Comparison of ENCODE assay signal across 2 cellular contexts in genomic region chr5:111670826-111671492, GRCh38.
TF ChIP-seq lines count a peak whose summit lies in the region.

No MANE protein-coding gene starts in this region.

TF ChIP-seq in HCT116, 20 proteins besides CTCF, POLR2A, EP300 and RAD21 (continued from another document):
- TF ChIP-seq, protein P1, sequence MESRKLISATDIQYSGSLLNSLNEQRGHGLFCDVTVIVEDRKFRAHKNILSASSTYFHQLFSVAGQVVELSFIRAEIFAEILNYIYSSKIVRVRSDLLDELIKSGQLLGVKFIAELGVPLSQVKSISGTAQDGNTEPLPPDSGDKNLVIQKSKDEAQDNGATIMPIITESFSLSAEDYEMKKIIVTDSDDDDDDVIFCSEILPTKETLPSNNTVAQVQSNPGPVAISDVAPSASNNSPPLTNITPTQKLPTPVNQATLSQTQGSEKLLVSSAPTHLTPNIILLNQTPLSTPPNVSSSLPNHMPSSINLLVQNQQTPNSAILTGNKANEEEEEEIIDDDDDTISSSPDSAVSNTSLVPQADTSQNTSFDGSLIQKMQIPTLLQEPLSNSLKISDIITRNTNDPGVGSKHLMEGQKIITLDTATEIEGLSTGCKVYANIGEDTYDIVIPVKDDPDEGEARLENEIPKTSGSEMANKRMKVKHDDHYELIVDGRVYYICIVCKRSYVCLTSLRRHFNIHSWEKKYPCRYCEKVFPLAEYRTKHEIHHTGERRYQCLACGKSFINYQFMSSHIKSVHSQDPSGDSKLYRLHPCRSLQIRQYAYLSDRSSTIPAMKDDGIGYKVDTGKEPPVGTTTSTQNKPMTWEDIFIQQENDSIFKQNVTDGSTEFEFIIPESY (IDR thresholded peaks at IDR 0.05; ENCODE audit: extremely low read depth, insufficient replicate concordance, low read length), result no peak
- TF ChIP-seq FOSL1 (IDR thresholded peaks at IDR 0.05; ENCODE audit: low read depth), result no peak

TF ChIP-seq in SK-N-SH, 30 proteins besides CTCF, POLR2A, EP300 and RAD21 (continued from another document):
- TF ChIP-seq, protein P2, sequence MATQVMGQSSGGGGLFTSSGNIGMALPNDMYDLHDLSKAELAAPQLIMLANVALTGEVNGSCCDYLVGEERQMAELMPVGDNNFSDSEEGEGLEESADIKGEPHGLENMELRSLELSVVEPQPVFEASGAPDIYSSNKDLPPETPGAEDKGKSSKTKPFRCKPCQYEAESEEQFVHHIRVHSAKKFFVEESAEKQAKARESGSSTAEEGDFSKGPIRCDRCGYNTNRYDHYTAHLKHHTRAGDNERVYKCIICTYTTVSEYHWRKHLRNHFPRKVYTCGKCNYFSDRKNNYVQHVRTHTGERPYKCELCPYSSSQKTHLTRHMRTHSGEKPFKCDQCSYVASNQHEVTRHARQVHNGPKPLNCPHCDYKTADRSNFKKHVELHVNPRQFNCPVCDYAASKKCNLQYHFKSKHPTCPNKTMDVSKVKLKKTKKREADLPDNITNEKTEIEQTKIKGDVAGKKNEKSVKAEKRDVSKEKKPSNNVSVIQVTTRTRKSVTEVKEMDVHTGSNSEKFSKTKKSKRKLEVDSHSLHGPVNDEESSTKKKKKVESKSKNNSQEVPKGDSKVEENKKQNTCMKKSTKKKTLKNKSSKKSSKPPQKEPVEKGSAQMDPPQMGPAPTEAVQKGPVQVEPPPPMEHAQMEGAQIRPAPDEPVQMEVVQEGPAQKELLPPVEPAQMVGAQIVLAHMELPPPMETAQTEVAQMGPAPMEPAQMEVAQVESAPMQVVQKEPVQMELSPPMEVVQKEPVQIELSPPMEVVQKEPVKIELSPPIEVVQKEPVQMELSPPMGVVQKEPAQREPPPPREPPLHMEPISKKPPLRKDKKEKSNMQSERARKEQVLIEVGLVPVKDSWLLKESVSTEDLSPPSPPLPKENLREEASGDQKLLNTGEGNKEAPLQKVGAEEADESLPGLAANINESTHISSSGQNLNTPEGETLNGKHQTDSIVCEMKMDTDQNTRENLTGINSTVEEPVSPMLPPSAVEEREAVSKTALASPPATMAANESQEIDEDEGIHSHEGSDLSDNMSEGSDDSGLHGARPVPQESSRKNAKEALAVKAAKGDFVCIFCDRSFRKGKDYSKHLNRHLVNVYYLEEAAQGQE (IDR thresholded peaks at IDR 0.05; ENCODE audit: low read depth, low read length), result no peak
- TF ChIP-seq RFX5 (IDR thresholded peaks at IDR 0.05; ENCODE audit: low read length), result no peak
- no peak for TF ChIP-seq POLR2AphosphoS5 (IDR thresholded peaks at IDR 0.05; ENCODE audit: low read depth, low read length)
- TF ChIP-seq, protein P3, sequence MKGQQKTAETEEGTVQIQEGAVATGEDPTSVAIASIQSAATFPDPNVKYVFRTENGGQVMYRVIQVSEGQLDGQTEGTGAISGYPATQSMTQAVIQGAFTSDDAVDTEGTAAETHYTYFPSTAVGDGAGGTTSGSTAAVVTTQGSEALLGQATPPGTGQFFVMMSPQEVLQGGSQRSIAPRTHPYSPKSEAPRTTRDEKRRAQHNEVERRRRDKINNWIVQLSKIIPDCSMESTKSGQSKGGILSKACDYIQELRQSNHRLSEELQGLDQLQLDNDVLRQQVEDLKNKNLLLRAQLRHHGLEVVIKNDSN (IDR thresholded peaks at IDR 0.05; ENCODE audit: borderline replicate concordance, low read depth), result no peak
- no peak for TF ChIP-seq RCOR1 (IDR thresholded peaks at IDR 0.05; ENCODE audit: low read length)
